In genomic region chr20:54980321-54980960, GRCh38 we compare ENCODE assay signal across 9 cellular contexts.
DNase-seq lines count a peak whose midpoint lies in the region; ATAC-seq and TF ChIP-seq lines count a peak whose summit lies in the region.
"Had no signal": no experiment of that assay in that cellular context is flagged by ENCODE, and none has a peak within 500 bp of the region (broad histone marks: within the 10 kb centered on the region; RNA-seq: fewer than 3 reads in every experiment).

No MANE protein-coding gene starts in this region.

- in situ Hi-C loops in GM13977 (cut with MboI; ENCODE audit: low pct_unique_long_range_greater_than_20kb, low sequenced_read_pairs, unreplicated experiment) (no loop called here), astrocyte of the cerebellum (cut with HindIII; ENCODE audit: low sequenced_read_pairs) (no loop called here)

- H3K4me3 ChIP-seq in astrocyte of the cerebellum (ENCODE audit: low read depth, low read length), result no peak overlapping the region
- H3K4me3 ChIP-seq in neural cell (ENCODE audit: low read length), result no peak overlapping the region

- TF ChIP-seq CTCF in GM13977 (IDR thresholded peaks at IDR 0.05; ENCODE audit: extremely low read depth, insufficient read depth, missing control alignments), result peak; percentile 28
- TF ChIP-seq CTCF in astrocyte of the cerebellum (IDR thresholded peaks at IDR 0.05; ENCODE audit: low read depth, low read length, missing control alignments), result peak; percentile 55
- peak; percentile 72 for TF ChIP-seq CTCF in neural cell (IDR thresholded peaks at IDR 0.05; ENCODE audit: poor library complexity, severe bottlenecking)

- ATAC-seq in HG03342 (IDR thresholded peaks at IDR 0.05; ENCODE audit: unreplicated experiment) (no peak), GM19395 (IDR thresholded peaks at IDR 0.05; ENCODE audit: unreplicated experiment) (no peak), GM21526 (IDR thresholded peaks at IDR 0.05; ENCODE audit: low FRiP score, unreplicated experiment) (no peak)

- H3K27me3 ChIP-seq in neural cell (ENCODE audit: insufficient read depth, low read depth, low read length), result no peaks in the 10 kb centered on the region

- no peak overlapping the region for H3K27ac ChIP-seq in neural cell (ENCODE audit: low read length)

- no peaks in the 10 kb centered on the region for H3K36me3 ChIP-seq in neural cell (ENCODE audit: insufficient read depth, low read length)

- peak; percentile 73 for TF ChIP-seq RAD21 in neural cell (conservative IDR thresholded peaks at IDR 0.05)

- no peaks in the 10 kb centered on the region for H3F3A ChIP-seq in neural cell (ENCODE audit: insufficient read depth, low read length, poor library complexity, severe bottlenecking)

- no peaks in the 10 kb centered on the region for H3K79me2 ChIP-seq in neural cell (replicated peaks; ENCODE audit: insufficient read depth, low read length)

- no peak overlapping the region for H2AFZ ChIP-seq in neural cell (ENCODE audit: low read depth, low read length)

- H3K4me2 ChIP-seq in neural cell (ENCODE audit: low read length), result no peak overlapping the region

- no peaks in the 10 kb centered on the region for H3K9me2 ChIP-seq in neural cell (ENCODE audit: insufficient read depth, low read length)

- no peaks in the 10 kb centered on the region for H4K20me1 ChIP-seq in neural cell (ENCODE audit: insufficient read depth)

- TF ChIP-seq EP300 in neural cell (conservative IDR thresholded peaks at IDR 0.05; ENCODE audit: poor library complexity, severe bottlenecking), result no peak

- no peak overlapping the region for H3K9ac ChIP-seq in neural cell (ENCODE audit: low read length)

- peak; percentile 5 for DNase-seq in GM13977 (ENCODE audit: low spot score)
- DNase-seq in M059J (ENCODE audit: low read depth), result peak; percentile 51
- DNase-seq in astrocyte of the cerebellum (ENCODE audit: low read depth), result peak; percentile 24
- no peak for DNase-seq in cerebellum (ENCODE audit: low spot score)
- DNase-seq: activated naive CD8-positive, alpha-beta T cell treated with anti-CD3 and anti-CD28 coated beads for 36 hours had no signal

- no peaks in the 10 kb centered on the region for H3K9me3 ChIP-seq in neural cell (ENCODE audit: low read length)

TF ChIP-seq in neural cell, 6 proteins besides CTCF, POLR2A, EP300 and RAD21:
- no peak for TF ChIP-seq POLR2AphosphoS5 (IDR thresholded peaks at IDR 0.05)
- peak; percentile 70 for TF ChIP-seq SMC3 (conservative IDR thresholded peaks at IDR 0.05; ENCODE audit: poor library complexity)
